Comparison of ENCODE assay signal across 2 cellular contexts in the genomic region with DNA sequence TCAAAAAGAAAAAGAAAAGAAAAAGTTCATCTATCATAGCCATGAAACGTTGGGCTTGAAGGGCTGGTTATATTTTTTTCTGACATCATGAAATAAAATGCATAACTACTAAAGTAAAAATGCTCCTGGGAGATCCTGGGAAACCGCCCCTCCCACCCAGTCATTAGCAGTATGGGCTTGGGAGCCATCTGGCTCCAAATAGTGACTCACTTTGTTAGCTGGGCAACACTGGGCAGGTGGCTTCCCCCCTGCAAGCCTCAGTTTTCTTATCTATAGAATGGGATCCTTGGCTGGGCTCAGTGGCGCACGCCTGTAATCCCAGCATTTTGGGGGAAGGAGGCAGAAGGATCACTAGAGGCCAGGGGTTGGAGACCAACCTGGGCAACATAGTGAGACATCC.
TF ChIP-seq lines count a peak whose summit lies in the region.

No MANE protein-coding gene starts in this region.

TF ChIP-seq in K562, 482 proteins besides CTCF, POLR2A, EP300 and RAD21:
- TF ChIP-seq BHLHE40 (IDR thresholded peaks at IDR 0.05; ENCODE audit: low read length) (no peak), SMC3 (conservative IDR thresholded peaks at IDR 0.05; ENCODE audit: insufficient read depth, low read depth, low read length) (no peak), ZNF77 (CRISPR knock-in tag; IDR thresholded peaks at IDR 0.05) (no peak), ARNT (IDR thresholded peaks at IDR 0.05) (no peak), GTF2A2 (tag; IDR thresholded peaks at IDR 0.05) (no peak), LCOR (CRISPR knock-in tag; IDR thresholded peaks at IDR 0.05) (no peak), RBM25 (IDR thresholded peaks at IDR 0.05; ENCODE audit: low read depth, low read length, severe bottlenecking) (peak; percentile 28), BCOR (IDR thresholded peaks at IDR 0.05) (0 out of 2 replicates have a peak, but pooled peaks have one; percentile 33), KAT8 (IDR thresholded peaks at IDR 0.05; ENCODE audit: low read depth) (no peak), FOS (IDR thresholded peaks at IDR 0.05; ENCODE audit: extremely low read depth, insufficient read length) (no peak), SNIP1 (IDR thresholded peaks at IDR 0.05; ENCODE audit: low read depth) (no peak), CEBPG (CRISPR knock-in tag; IDR thresholded peaks at IDR 0.05) (no peak), CEBPG (tag; conservative IDR thresholded peaks at IDR 0.05 in 1 of 2, IDR thresholded peaks at IDR 0.05 in 1 of 2) (no peak), ESRRA (IDR thresholded peaks at IDR 0.05; ENCODE audit: borderline replicate concordance, low read depth) (no peak), HMGN3 (IDR thresholded peaks at IDR 0.05; ENCODE audit: borderline replicate concordance, extremely low read depth, insufficient read length, low read depth, low read length) (no peak), ATF3 (IDR thresholded peaks at IDR 0.05) (no peak), ATF3 (CRISPR knock-in tag; conservative IDR thresholded peaks at IDR 0.05) (no peak)
- TF ChIP-seq, protein P1, sequence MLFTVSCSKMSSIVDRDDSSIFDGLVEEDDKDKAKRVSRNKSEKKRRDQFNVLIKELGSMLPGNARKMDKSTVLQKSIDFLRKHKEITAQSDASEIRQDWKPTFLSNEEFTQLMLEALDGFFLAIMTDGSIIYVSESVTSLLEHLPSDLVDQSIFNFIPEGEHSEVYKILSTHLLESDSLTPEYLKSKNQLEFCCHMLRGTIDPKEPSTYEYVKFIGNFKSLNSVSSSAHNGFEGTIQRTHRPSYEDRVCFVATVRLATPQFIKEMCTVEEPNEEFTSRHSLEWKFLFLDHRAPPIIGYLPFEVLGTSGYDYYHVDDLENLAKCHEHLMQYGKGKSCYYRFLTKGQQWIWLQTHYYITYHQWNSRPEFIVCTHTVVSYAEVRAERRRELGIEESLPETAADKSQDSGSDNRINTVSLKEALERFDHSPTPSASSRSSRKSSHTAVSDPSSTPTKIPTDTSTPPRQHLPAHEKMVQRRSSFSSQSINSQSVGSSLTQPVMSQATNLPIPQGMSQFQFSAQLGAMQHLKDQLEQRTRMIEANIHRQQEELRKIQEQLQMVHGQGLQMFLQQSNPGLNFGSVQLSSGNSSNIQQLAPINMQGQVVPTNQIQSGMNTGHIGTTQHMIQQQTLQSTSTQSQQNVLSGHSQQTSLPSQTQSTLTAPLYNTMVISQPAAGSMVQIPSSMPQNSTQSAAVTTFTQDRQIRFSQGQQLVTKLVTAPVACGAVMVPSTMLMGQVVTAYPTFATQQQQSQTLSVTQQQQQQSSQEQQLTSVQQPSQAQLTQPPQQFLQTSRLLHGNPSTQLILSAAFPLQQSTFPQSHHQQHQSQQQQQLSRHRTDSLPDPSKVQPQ (CRISPR knock-in tag; IDR thresholded peaks at IDR 0.05; ENCODE audit: borderline replicate concordance): no peak
- TF ChIP-seq, protein P2, sequence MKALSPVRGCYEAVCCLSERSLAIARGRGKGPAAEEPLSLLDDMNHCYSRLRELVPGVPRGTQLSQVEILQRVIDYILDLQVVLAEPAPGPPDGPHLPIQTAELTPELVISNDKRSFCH (CRISPR knock-in tag; IDR thresholded peaks at IDR 0.05): no peak
- TF ChIP-seq, protein P2 (tag; IDR thresholded peaks at IDR 0.05): no peak

TF ChIP-seq in SK-N-SH treated with all-trans-retinoic acid at 6 μM for 48 hours, 23 proteins besides CTCF, POLR2A, EP300 and RAD21:
- no peak for TF ChIP-seq PPARA (CRISPR knock-in tag; IDR thresholded peaks at IDR 0.05; ENCODE audit: borderline replicate concordance)
- no peak for TF ChIP-seq SNAI2 (CRISPR knock-in tag; IDR thresholded peaks at IDR 0.05)
- no peak for TF ChIP-seq ZNF70 (CRISPR knock-in tag; IDR thresholded peaks at IDR 0.05)
- no peak for TF ChIP-seq ZNF8 (CRISPR knock-in tag; IDR thresholded peaks at IDR 0.05)
- TF ChIP-seq RARB (CRISPR knock-in tag; IDR thresholded peaks at IDR 0.05): no peak
- no peak for TF ChIP-seq TCF4 (CRISPR knock-in tag; IDR thresholded peaks at IDR 0.05; ENCODE audit: borderline replicate concordance)
